ENCODE assay signal across 2 cellular contexts in the genomic region with DNA sequence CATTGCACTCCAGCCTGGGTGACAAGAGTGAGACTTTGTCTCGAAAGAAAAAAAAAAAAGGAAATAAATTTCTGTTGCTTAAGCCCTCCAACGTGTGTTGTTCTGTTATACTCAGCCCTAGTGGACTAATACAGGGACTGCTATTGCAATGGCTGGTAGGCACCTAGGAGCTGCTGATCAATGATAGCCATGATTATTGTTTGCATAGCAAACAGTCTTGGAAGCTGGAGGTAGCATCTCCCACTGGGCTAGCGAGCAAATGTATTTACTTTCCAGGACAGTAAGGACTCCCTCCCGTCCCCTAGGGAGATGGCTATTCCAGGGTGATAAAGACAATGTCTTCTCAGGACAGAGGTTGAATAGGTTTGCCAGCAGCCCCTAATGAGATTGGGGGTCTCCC.
TF ChIP-seq lines count a peak whose summit lies in the region.

No MANE protein-coding gene starts in this region.

TF ChIP-seq in GM23338, 12 proteins besides CTCF, POLR2A, EP300 and RAD21:
- TF ChIP-seq, protein P1, sequence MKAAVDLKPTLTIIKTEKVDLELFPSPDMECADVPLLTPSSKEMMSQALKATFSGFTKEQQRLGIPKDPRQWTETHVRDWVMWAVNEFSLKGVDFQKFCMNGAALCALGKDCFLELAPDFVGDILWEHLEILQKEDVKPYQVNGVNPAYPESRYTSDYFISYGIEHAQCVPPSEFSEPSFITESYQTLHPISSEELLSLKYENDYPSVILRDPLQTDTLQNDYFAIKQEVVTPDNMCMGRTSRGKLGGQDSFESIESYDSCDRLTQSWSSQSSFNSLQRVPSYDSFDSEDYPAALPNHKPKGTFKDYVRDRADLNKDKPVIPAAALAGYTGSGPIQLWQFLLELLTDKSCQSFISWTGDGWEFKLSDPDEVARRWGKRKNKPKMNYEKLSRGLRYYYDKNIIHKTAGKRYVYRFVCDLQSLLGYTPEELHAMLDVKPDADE (IDR thresholded peaks at IDR 0.05) = no peak
- TF ChIP-seq EZH2 (IDR thresholded peaks at IDR 0.05; ENCODE audit: low read depth, unreplicated experiment) (no peak), ZNF331 (CRISPR knock-in tag; IDR thresholded peaks at IDR 0.05; ENCODE audit: low read depth) (no peak), POLR2AphosphoS5 (IDR thresholded peaks at IDR 0.05; ENCODE audit: low read depth) (no peak), JUNB (IDR thresholded peaks at IDR 0.05; ENCODE audit: unreplicated experiment) (no peak), NANOG (IDR thresholded peaks at IDR 0.05; ENCODE audit: borderline replicate concordance) (no peak), EZH2phosphoT487 (IDR thresholded peaks at IDR 0.05; ENCODE audit: unreplicated experiment) (no peak), STAT1 (IDR thresholded peaks at IDR 0.05; ENCODE audit: unreplicated experiment) (no peak), CREB1 (CRISPR knock-in tag; IDR thresholded peaks at IDR 0.05; ENCODE audit: low read depth) (no peak)
- TF ChIP-seq, protein P2, sequence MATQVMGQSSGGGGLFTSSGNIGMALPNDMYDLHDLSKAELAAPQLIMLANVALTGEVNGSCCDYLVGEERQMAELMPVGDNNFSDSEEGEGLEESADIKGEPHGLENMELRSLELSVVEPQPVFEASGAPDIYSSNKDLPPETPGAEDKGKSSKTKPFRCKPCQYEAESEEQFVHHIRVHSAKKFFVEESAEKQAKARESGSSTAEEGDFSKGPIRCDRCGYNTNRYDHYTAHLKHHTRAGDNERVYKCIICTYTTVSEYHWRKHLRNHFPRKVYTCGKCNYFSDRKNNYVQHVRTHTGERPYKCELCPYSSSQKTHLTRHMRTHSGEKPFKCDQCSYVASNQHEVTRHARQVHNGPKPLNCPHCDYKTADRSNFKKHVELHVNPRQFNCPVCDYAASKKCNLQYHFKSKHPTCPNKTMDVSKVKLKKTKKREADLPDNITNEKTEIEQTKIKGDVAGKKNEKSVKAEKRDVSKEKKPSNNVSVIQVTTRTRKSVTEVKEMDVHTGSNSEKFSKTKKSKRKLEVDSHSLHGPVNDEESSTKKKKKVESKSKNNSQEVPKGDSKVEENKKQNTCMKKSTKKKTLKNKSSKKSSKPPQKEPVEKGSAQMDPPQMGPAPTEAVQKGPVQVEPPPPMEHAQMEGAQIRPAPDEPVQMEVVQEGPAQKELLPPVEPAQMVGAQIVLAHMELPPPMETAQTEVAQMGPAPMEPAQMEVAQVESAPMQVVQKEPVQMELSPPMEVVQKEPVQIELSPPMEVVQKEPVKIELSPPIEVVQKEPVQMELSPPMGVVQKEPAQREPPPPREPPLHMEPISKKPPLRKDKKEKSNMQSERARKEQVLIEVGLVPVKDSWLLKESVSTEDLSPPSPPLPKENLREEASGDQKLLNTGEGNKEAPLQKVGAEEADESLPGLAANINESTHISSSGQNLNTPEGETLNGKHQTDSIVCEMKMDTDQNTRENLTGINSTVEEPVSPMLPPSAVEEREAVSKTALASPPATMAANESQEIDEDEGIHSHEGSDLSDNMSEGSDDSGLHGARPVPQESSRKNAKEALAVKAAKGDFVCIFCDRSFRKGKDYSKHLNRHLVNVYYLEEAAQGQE (IDR thresholded peaks at IDR 0.05; ENCODE audit: unreplicated experiment) = no peak

TF ChIP-seq in H1, 55 proteins besides CTCF, POLR2A, EP300 and RAD21:
- TF ChIP-seq, protein P3, sequence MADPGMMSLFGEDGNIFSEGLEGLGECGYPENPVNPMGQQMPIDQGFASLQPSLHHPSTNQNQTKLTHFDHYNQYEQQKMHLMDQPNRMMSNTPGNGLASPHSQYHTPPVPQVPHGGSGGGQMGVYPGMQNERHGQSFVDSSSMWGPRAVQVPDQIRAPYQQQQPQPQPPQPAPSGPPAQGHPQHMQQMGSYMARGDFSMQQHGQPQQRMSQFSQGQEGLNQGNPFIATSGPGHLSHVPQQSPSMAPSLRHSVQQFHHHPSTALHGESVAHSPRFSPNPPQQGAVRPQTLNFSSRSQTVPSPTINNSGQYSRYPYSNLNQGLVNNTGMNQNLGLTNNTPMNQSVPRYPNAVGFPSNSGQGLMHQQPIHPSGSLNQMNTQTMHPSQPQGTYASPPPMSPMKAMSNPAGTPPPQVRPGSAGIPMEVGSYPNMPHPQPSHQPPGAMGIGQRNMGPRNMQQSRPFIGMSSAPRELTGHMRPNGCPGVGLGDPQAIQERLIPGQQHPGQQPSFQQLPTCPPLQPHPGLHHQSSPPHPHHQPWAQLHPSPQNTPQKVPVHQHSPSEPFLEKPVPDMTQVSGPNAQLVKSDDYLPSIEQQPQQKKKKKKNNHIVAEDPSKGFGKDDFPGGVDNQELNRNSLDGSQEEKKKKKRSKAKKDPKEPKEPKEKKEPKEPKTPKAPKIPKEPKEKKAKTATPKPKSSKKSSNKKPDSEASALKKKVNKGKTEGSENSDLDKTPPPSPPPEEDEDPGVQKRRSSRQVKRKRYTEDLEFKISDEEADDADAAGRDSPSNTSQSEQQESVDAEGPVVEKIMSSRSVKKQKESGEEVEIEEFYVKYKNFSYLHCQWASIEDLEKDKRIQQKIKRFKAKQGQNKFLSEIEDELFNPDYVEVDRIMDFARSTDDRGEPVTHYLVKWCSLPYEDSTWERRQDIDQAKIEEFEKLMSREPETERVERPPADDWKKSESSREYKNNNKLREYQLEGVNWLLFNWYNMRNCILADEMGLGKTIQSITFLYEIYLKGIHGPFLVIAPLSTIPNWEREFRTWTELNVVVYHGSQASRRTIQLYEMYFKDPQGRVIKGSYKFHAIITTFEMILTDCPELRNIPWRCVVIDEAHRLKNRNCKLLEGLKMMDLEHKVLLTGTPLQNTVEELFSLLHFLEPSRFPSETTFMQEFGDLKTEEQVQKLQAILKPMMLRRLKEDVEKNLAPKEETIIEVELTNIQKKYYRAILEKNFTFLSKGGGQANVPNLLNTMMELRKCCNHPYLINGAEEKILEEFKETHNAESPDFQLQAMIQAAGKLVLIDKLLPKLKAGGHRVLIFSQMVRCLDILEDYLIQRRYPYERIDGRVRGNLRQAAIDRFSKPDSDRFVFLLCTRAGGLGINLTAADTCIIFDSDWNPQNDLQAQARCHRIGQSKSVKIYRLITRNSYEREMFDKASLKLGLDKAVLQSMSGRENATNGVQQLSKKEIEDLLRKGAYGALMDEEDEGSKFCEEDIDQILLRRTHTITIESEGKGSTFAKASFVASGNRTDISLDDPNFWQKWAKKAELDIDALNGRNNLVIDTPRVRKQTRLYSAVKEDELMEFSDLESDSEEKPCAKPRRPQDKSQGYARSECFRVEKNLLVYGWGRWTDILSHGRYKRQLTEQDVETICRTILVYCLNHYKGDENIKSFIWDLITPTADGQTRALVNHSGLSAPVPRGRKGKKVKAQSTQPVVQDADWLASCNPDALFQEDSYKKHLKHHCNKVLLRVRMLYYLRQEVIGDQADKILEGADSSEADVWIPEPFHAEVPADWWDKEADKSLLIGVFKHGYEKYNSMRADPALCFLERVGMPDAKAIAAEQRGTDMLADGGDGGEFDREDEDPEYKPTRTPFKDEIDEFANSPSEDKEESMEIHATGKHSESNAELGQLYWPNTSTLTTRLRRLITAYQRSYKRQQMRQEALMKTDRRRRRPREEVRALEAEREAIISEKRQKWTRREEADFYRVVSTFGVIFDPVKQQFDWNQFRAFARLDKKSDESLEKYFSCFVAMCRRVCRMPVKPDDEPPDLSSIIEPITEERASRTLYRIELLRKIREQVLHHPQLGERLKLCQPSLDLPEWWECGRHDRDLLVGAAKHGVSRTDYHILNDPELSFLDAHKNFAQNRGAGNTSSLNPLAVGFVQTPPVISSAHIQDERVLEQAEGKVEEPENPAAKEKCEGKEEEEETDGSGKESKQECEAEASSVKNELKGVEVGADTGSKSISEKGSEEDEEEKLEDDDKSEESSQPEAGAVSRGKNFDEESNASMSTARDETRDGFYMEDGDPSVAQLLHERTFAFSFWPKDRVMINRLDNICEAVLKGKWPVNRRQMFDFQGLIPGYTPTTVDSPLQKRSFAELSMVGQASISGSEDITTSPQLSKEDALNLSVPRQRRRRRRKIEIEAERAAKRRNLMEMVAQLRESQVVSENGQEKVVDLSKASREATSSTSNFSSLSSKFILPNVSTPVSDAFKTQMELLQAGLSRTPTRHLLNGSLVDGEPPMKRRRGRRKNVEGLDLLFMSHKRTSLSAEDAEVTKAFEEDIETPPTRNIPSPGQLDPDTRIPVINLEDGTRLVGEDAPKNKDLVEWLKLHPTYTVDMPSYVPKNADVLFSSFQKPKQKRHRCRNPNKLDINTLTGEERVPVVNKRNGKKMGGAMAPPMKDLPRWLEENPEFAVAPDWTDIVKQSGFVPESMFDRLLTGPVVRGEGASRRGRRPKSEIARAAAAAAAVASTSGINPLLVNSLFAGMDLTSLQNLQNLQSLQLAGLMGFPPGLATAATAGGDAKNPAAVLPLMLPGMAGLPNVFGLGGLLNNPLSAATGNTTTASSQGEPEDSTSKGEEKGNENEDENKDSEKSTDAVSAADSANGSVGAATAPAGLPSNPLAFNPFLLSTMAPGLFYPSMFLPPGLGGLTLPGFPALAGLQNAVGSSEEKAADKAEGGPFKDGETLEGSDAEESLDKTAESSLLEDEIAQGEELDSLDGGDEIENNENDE (IDR thresholded peaks at IDR 0.05; ENCODE audit: insufficient replicate concordance, low read length) = no peak
- TF ChIP-seq RFX5 (IDR thresholded peaks at IDR 0.05; ENCODE audit: borderline replicate concordance, low read depth, low read length) (no peak), SIX5 (IDR thresholded peaks at IDR 0.05; ENCODE audit: low read depth, low read length) (no peak), JUN (IDR thresholded peaks at IDR 0.05; ENCODE audit: low read depth, low read length) (no peak), BRCA1 (IDR thresholded peaks at IDR 0.05; ENCODE audit: low read depth, low read length) (no peak), KDM1A (IDR thresholded peaks at IDR 0.05; ENCODE audit: borderline replicate concordance, low read length) (no peak), TEAD4 (IDR thresholded peaks at IDR 0.05; ENCODE audit: low read depth, low read length) (no peak), RNF2 (IDR thresholded peaks at IDR 0.05; ENCODE audit: borderline replicate concordance, low read depth, low read length, missing control alignments, poor library complexity, severe bottlenecking) (no peak)
